Comparison of ENCODE assay signal across 9 cellular contexts in genomic region chr2:20609349-20609994, GRCh38. TPM values are rescaled to one million over a fixed set of nuclear protein-coding genes. Genes with fewer than 3 reads are reported as not detected.
DNase-seq lines count a peak whose midpoint lies in the region; FAIRE-seq and TF ChIP-seq lines count a peak whose summit lies in the region.
"Had no signal": no experiment of that assay in that cellular context is flagged by ENCODE, and none has a peak within 500 bp of the region (broad histone marks: within the 10 kb centered on the region; RNA-seq: fewer than 3 reads in every experiment).

No MANE protein-coding gene starts in this region.

- DNase-seq in AG20443 (ENCODE audit: low spot score) (peak; percentile 48), NCI-H226 (peak; percentile 39), epithelial cell of esophagus (ENCODE audit: low read depth) (peak; percentile 40), frontal cortex (ENCODE audit: low spot score in 2 of 2) (no peak), SKM-1 (lab: John Stamatoyannopoulos, UW; ENCODE audit: unreplicated experiment) (no peak), AG08396 (ENCODE audit: low spot score) (no peak), mucosa of gallbladder (ENCODE audit: low spot score) (no peak)
- DNase-seq: CD4-positive, CD25-positive, alpha-beta regulatory T cell had no signal

- H3K9me3 ChIP-seq in muscle layer of duodenum (ENCODE audit: control insufficient read depth in 1 of 2, low read length in 2 of 2), result no peaks in the 10 kb centered on the region

- peak; percentile 19 for TF ChIP-seq CTCF in epithelial cell of esophagus (IDR thresholded peaks at IDR 0.05; ENCODE audit: insufficient read depth, low read depth, low read length, missing control alignments)

- H3K4me3 ChIP-seq in epithelial cell of esophagus (ENCODE audit: low read length) (no peak overlapping the region), muscle layer of duodenum (ENCODE audit: low read depth in 1 of 2, low read length in 2 of 2) (no peak overlapping the region)

- peaks cover 32 to 61% of the 10 kb centered on the region in 2 donors for H3K4me1 ChIP-seq in muscle layer of duodenum (ENCODE audit: control insufficient read depth in 1 of 2, insufficient read depth in 2 of 2, low read length in 2 of 2)

- no peaks in the 10 kb centered on the region for H3K36me3 ChIP-seq in muscle layer of duodenum (ENCODE audit: control insufficient read depth in 1 of 2, insufficient read depth in 2 of 2, low read length in 2 of 2)

- H3K27ac ChIP-seq in muscle layer of duodenum (ENCODE audit: low read length), result peak overlapping the region; percentile 61

- H3K27me3 ChIP-seq in muscle layer of duodenum (ENCODE audit: low read depth, low read length), result no peaks in the 10 kb centered on the region

- no peak for FAIRE-seq in frontal cortex (lab: Jason Lieb, UNC)

RNA-seq across cellular contexts. Expression of gene HS1BP3, which starts 41.4 kb away (rescaled TPM):
- total RNA-seq in frontal cortex (7.7 TPM), mucosa of gallbladder (50.3 TPM)

RNA-seq across cellular contexts. Expression of gene GDF7, which starts 57.5 kb away (rescaled TPM):
- total RNA-seq in frontal cortex, result under 0.01 TPM
- total RNA-seq in mucosa of gallbladder, result 2.5 TPM

Comparison
In these comparisons a context has a peak if more than half of its experiments do, and no peak if none do; other contexts are left out.
1. DNase-seq: peak in AG20443 (single experiment), NCI-H226 (single experiment) and epithelial cell of esophagus (single experiment); none in frontal cortex (0 of 2), SKM-1 (single experiment), AG08396 (single experiment) and mucosa of gallbladder (single experiment).